8 cellular contexts compared by ENCODE assay signal in the genomic region with DNA sequence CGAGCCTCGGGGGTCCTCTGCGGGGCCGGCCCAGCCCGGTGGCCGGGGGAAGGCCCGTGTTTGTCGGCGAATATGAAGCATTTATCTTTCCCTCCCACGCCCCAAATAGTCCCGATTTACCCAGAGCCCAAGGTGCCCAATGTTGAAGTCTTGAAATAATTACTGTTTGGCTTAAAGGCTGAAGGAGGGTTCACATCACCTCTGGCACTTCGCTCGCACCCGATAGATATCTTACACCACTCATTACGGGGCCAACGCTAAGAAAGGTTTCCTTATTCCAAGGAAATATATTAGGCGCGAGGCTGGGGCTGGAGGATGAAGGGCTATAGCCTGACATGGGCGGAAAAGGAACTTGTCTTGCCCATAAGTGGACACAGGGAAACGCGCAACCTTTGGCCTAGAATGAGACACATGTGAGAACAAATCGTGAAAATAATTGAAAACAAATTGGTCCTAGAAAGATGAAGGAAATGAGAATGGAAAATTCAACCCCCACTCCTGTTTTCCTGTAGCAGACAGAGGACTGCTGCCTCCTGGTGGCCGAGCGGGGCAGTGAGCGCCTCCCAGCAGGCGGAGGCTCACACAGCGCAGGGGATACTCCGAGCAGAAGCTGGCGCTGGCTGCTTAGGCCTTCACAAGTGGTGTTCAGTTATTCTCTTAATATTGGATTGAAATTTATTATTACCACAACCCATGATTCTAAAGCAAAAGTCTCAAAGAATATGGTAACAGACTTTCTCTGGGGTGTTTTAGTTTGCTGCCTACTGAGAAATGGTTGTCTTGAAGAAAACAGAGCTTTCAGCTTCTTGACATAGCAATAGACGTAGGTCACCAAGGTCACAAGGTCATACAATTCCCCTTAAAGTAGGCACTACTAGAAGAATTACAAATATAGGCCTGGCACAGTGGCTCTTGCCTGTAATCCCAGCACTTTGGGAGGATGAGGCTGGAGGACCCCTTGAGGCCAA. TPM values are rescaled to one million over a fixed set of nuclear protein-coding genes. Genes with fewer than 3 reads are reported as not detected.
DNase-seq lines count a peak whose midpoint lies in the region; ATAC-seq and TF ChIP-seq lines count a peak whose summit lies in the region.

No MANE protein-coding gene starts in this region.

- DNase-seq in SIG-M5 treated with dmso at 0.1 percent for 504 hours (lab: John Stamatoyannopoulos, UW; ENCODE audit: unreplicated experiment) (peak; percentile 54), SIG-M5 (lab: John Stamatoyannopoulos, UW) (no peak), HT-29 (ENCODE audit: low spot score) (peak; percentile 77), OCI-LY7 (ENCODE audit: low spot score) (peak; percentile 61)
- peak; percentile 87 to 90 for DNase-seq in activated T-cell treated with anti-CD3 and anti-CD28 coated beads, Interleukin-2, amount 50 U/mL, for 48 hours
- peak; percentile 76 for DNase-seq in stimulated activated CD8-positive, alpha-beta memory T cell treated with anti-CD3 and anti-CD28 coated beads, Interleukin-4, amount 100 ng/mL, for 24 hours (ENCODE audit: low read depth)

- no peak overlapping the region for H2AFZ ChIP-seq in OCI-LY7 (ENCODE audit: low read length)

- H3K9me2 ChIP-seq in OCI-LY7 (ENCODE audit: insufficient read depth, low read length) = no peaks in the 10 kb centered on the region

- intact Hi-C loops in OCI-LY7 (cut with micrococcal nuclease; ENCODE audit: unreplicated experiment) = loop anchor here (1.0 to 2.0 kb wide), 3 partner anchors 27 to 89 kb away; a partner anchor contains a TSS

- POLR2A ChIA-PET in OCI-LY7 (lab: Charles Lee) = no interaction called here

- peaks cover 9% of the 10 kb centered on the region for H3K27me3 ChIP-seq in mucosa of stomach (ENCODE audit: control insufficient read depth, insufficient read depth, low read length)

- H3K4me3 ChIP-seq in OCI-LY7 (ENCODE audit: low read depth, low read length, poor library complexity, severe bottlenecking) (no peak overlapping the region), mucosa of stomach (ENCODE audit: low read length) (peak overlapping the region; percentile 69)

- CTCF ChIA-PET in OCI-LY7 (lab: Charles Lee; ENCODE audit: unreplicated experiment) = interaction anchor here (0.7 kb wide), 1 partner anchor 27 kb away, joined by 3 read pairs; no protein-coding TSS in a partner anchor

- BruUV-seq in OCI-LY7 (replicated peaks; lab: Mats Ljungman, UMichigan) = no TSS peak

- H3K36me3 ChIP-seq in OCI-LY7 (ENCODE audit: insufficient read depth, low read length) (no peaks in the 10 kb centered on the region), mucosa of stomach (ENCODE audit: control insufficient read depth, insufficient read depth, low read length) (no peaks in the 10 kb centered on the region)

- H3K4me1 ChIP-seq in OCI-LY7 (ENCODE audit: insufficient read depth, low read length, poor library complexity, severe bottlenecking) (no peaks in the 10 kb centered on the region), mucosa of stomach (ENCODE audit: control insufficient read depth, insufficient read depth, low read length) (peaks cover 11% of the 10 kb centered on the region)

- H4K20me1 ChIP-seq in OCI-LY7 (ENCODE audit: insufficient read depth, low read length) = no peaks in the 10 kb centered on the region

- H3K27ac ChIP-seq in OCI-LY7 (ENCODE audit: low read depth, low read length, poor library complexity, severe bottlenecking) = no peak overlapping the region

- ATAC-seq in esophagus mucosa = peak; percentile 90

- peak overlapping the region; percentile 67 for H3K9ac ChIP-seq in mucosa of stomach (ENCODE audit: low read length)

- H3K79me2 ChIP-seq in OCI-LY7 (ENCODE audit: insufficient read depth, low read depth, low read length) = no peaks in the 10 kb centered on the region

- H3K9me3 ChIP-seq in OCI-LY7 (ENCODE audit: low read length) (no peaks in the 10 kb centered on the region), mucosa of stomach (ENCODE audit: control insufficient read depth, low read length) (no peaks in the 10 kb centered on the region)

- peak overlapping the region; percentile 45; the same call in 1 of the 2 replicates for H3K4me2 ChIP-seq in OCI-LY7 (ENCODE audit: low read length)

- TF ChIP-seq CTCF in OCI-LY7 (conservative IDR thresholded peaks at IDR 0.05; ENCODE audit: low read length) = peak; percentile 98

RNA-seq across cellular contexts. Expression of a gene that starts 7.9 kb away (rescaled TPM):
- total RNA-seq in HT-29 (2014; rRNA removed; shearing (Covaris generic)) = not detected in 2 replicates
- total RNA-seq in OCI-LY7 (2014; rRNA removed; shearing (Covaris generic)) = not detected in 2 replicates
- total RNA-seq in OCI-LY7 (2022) = not detected in 2 replicates
- 18.5 TPM for total RNA-seq in esophagus mucosa

RNA-seq across cellular contexts. Expression of a gene that starts 11.0 kb away (rescaled TPM):
- not detected in 2 replicates for total RNA-seq in HT-29 (2014; rRNA removed; shearing (Covaris generic))
- total RNA-seq in OCI-LY7 (2014; rRNA removed; shearing (Covaris generic)) = not detected in 2 replicates
- not detected in 2 replicates for total RNA-seq in OCI-LY7 (2022)
- total RNA-seq in esophagus mucosa = 5.1 TPM

RNA-seq across cellular contexts. Expression of a gene that starts 39.6 kb away (rescaled TPM):
- not detected in 2 replicates for total RNA-seq in HT-29 (2014; rRNA removed; shearing (Covaris generic))
- 0.72 TPM in 1 of 2 replicates, not detected in the other for total RNA-seq in OCI-LY7 (2014; rRNA removed; shearing (Covaris generic))
- 0.42 and 0.68 TPM in 2 replicates for total RNA-seq in OCI-LY7 (2022)
- total RNA-seq in esophagus mucosa = 0.20 TPM

RNA-seq across cellular contexts. Expression of a gene that starts 50.1 kb away (rescaled TPM):
- 1.7 and 4.7 TPM in 2 replicates for total RNA-seq in HT-29 (2014; rRNA removed; shearing (Covaris generic))
- total RNA-seq in OCI-LY7 (2014; rRNA removed; shearing (Covaris generic)) = 16.2 and 16.7 TPM in 2 replicates
- total RNA-seq in OCI-LY7 (2022) = 20.1 and 29.2 TPM in 2 replicates
- 4.0 TPM for total RNA-seq in esophagus mucosa

RNA-seq across cellular contexts. Expression of a gene that starts 55.6 kb away (rescaled TPM):
- total RNA-seq in HT-29 (2014; rRNA removed; shearing (Covaris generic)) = 25.5 and 32.8 TPM in 2 replicates
- 78.2 and 90.9 TPM in 2 replicates for total RNA-seq in OCI-LY7 (2014; rRNA removed; shearing (Covaris generic))
- total RNA-seq in OCI-LY7 (2022) (61.2 and 62.5 TPM in 2 replicates), esophagus mucosa (14.6 TPM)

Comparison
In these comparisons a context has a peak if more than half of its experiments do, and no peak if none do; other contexts are left out.
1. RNA of a gene that starts 7.9 kb away (total RNA-seq): 18.5 TPM in esophagus mucosa (single experiment); not detected in HT-29 and not detected in OCI-LY7; every median in the first group is over 10 times any median in the second.